17 cellular contexts compared by ENCODE assay signal in genomic region chr5:176529116-176529823, GRCh38. TPM values are rescaled to one million over a fixed set of nuclear protein-coding genes. Genes with fewer than 3 reads are reported as not detected.
A peak's percentile ranks its signal among the peaks of the same experiment; 100 is the strongest.
DNase-seq lines count a peak whose midpoint lies in the region; ATAC-seq, FAIRE-seq and TF ChIP-seq lines count a peak whose summit lies in the region.
"Had no signal": no experiment of that assay in that cellular context is flagged by ENCODE, and none has a peak within 500 bp of the region (broad histone marks: within the 10 kb centered on the region; RNA-seq: fewer than 3 reads in every experiment).

No MANE protein-coding gene starts in this region.

- peaks cover 18 to 54% (median 37%) of the 10 kb centered on the region in 4 donors for H3K4me1 Mint-ChIP-seq in CD4-positive, alpha-beta memory T cell
- peaks cover 49% of the 10 kb centered on the region for H3K4me1 Mint-ChIP-seq in activated CD4-positive, alpha-beta memory T cell treated with anti-CD3 and anti-CD28 coated beads, Interleukin-2, amount 10 ng/mL, durations not matched to agents 7 days and 5 days
- H3K4me1 Mint-ChIP-seq in memory B cell: peaks cover 37% of the 10 kb centered on the region

- intact Hi-C loops in CD4-positive, alpha-beta memory T cell (cut with micrococcal nuclease): no loop called here

- CTCF ChIA-PET in CD4-positive, alpha-beta memory T cell (lab: Charles Lee; ENCODE audit: partially characterized antibody): interaction anchor here (1.0 to 3.5 kb wide), 9 partner anchors 9 to 113 kb away, joined by 3 to 40 read pairs (median 6); partner anchors contain the start of genes CLTB and FAF2
- CTCF ChIA-PET in activated CD4-positive, alpha-beta memory T cell treated with anti-CD3 and anti-CD28 coated beads, Interleukin-2, amount 10 ng/mL, durations not matched to agents 7 days and 5 days (lab: Charles Lee): interaction anchor here (0.6 to 3.5 kb wide), 7 partner anchors 9 to 131 kb away, joined by 3 to 24 read pairs (median 3); partner anchors contain the start of genes CLTB and FAF2

- H3K9me3 Mint-ChIP-seq in CD4-positive, alpha-beta memory T cell: peaks cover 0 to 3% (median 0%) of the 10 kb centered on the region in 8 donors
- H3K9me3 Mint-ChIP-seq in activated CD4-positive, alpha-beta memory T cell treated with anti-CD3 and anti-CD28 coated beads, Interleukin-2, amount 10 ng/mL, durations not matched to agents 7 days and 5 days: no peaks in the 10 kb centered on the region
- no peaks in the 10 kb centered on the region for H3K9me3 Mint-ChIP-seq in memory B cell

- peaks cover 33% of the 10 kb centered on the region for H3K36me3 ChIP-seq in CD4-positive, alpha-beta memory T cell (ENCODE audit: insufficient read depth, low read length)

- no peaks in the 10 kb centered on the region for H3K27me3 Mint-ChIP-seq in CD4-positive, alpha-beta memory T cell
- no peaks in the 10 kb centered on the region for H3K27me3 Mint-ChIP-seq in activated CD4-positive, alpha-beta memory T cell treated with anti-CD3 and anti-CD28 coated beads, Interleukin-2, amount 10 ng/mL, durations not matched to agents 7 days and 5 days
- H3K27me3 Mint-ChIP-seq in memory B cell: no peaks in the 10 kb centered on the region

- no peaks in the 10 kb centered on the region for H3K27me3 ChIP-seq in CD4-positive, alpha-beta memory T cell (ENCODE audit: insufficient read depth, low read length)
- H3K27me3 ChIP-seq: colonic mucosa, right lobe of liver had no signal

- no peak overlapping the region for H3K4me3 ChIP-seq in CD4-positive, alpha-beta memory T cell (ENCODE audit: low read length in 2 of 2)
- peak overlapping the region; percentile 19 for H3K4me3 ChIP-seq in GM12875 (ENCODE audit: low read depth, low read length)
- H3K4me3 ChIP-seq: colonic mucosa, right lobe of liver had no signal

- no peak for FAIRE-seq in GM12892 (lab: Jason Lieb, UNC)
- FAIRE-seq: H1, RCC 7860 had no signal

- H3K4me3 Mint-ChIP-seq in CD4-positive, alpha-beta memory T cell: peak overlapping the region in 7 of 8 donors; percentile 62 to 93 (median 73)
- peak overlapping the region; percentile 68 for H3K4me3 Mint-ChIP-seq in activated CD4-positive, alpha-beta memory T cell treated with anti-CD3 and anti-CD28 coated beads, Interleukin-2, amount 10 ng/mL, durations not matched to agents 7 days and 5 days
- peak overlapping the region; percentile 83 for H3K4me3 Mint-ChIP-seq in memory B cell

- H3K27ac Mint-ChIP-seq in CD4-positive, alpha-beta memory T cell: peak overlapping the region; percentile 77 to 94 (median 87)
- peak overlapping the region; percentile 83 for H3K27ac Mint-ChIP-seq in activated CD4-positive, alpha-beta memory T cell treated with anti-CD3 and anti-CD28 coated beads, Interleukin-2, amount 10 ng/mL, durations not matched to agents 7 days and 5 days
- H3K27ac Mint-ChIP-seq in memory B cell: peak overlapping the region; percentile 95

- peaks cover 23 to 48% of the 10 kb centered on the region in 2 donors for H3K36me3 Mint-ChIP-seq in CD4-positive, alpha-beta memory T cell
- peaks cover 53% of the 10 kb centered on the region for H3K36me3 Mint-ChIP-seq in activated CD4-positive, alpha-beta memory T cell treated with anti-CD3 and anti-CD28 coated beads, Interleukin-2, amount 10 ng/mL, durations not matched to agents 7 days and 5 days (ENCODE audit: low read depth)
- peaks cover 22% of the 10 kb centered on the region for H3K36me3 Mint-ChIP-seq in memory B cell

- TF ChIP-seq POLR2A in GM12892 (IDR thresholded peaks at IDR 0.05; ENCODE audit: low read depth, low read length): no peak

- H3K9me3 ChIP-seq in CD4-positive, alpha-beta memory T cell (ENCODE audit: control insufficient read depth in 1 of 2, low read length in 2 of 2): no peaks in the 10 kb centered on the region
- H3K9me3 ChIP-seq: colonic mucosa, right lobe of liver had no signal

- POLR2A ChIA-PET in CD4-positive, alpha-beta memory T cell (lab: Charles Lee; ENCODE audit: partially characterized antibody): interaction anchor here (0.9 to 18.9 kb wide), 7 partner anchors 11 to 113 kb away, joined by 4 to 533 read pairs (median 4); partner anchors contain the start of genes CDHR2, CLTB, FAF2 and RNF44
- POLR2A ChIA-PET in activated CD4-positive, alpha-beta memory T cell treated with anti-CD3 and anti-CD28 coated beads, Interleukin-2, amount 10 ng/mL, durations not matched to agents 7 days and 5 days (lab: Charles Lee): interaction anchor here (0.8 to 10.5 kb wide), 6 partner anchors 11 to 118 kb away, joined by 4 to 156 read pairs (median 4); partner anchors contain the start of genes FAF2 and TSPAN17

- ATAC-seq in memory B cell (ENCODE audit: low read depth): peak; percentile 58
- no peak for ATAC-seq in GM18511 (IDR thresholded peaks at IDR 0.05; ENCODE audit: unreplicated experiment)
- ATAC-seq: right lobe of liver had no signal

- peak overlapping the region; percentile 50 for H3K27ac ChIP-seq in CD4-positive, alpha-beta memory T cell (ENCODE audit: low read depth, low read length)
- H3K27ac ChIP-seq: colonic mucosa, right lobe of liver had no signal

- no peak for TF ChIP-seq CTCF in GM12875 (IDR thresholded peaks at IDR 0.05; ENCODE audit: borderline replicate concordance, insufficient read depth, low read depth, low read length)

- peaks cover 64% of the 10 kb centered on the region for H3K4me1 ChIP-seq in CD4-positive, alpha-beta memory T cell (ENCODE audit: insufficient read depth, low read length)

- in situ Hi-C loops in G401 (cut with HindIII; ENCODE audit: low sequenced_read_pairs): no loop called here

- no peak for DNase-seq in CD4-positive, alpha-beta memory T cell
- DNase-seq in activated CD4-positive, alpha-beta memory T cell treated with anti-CD3 and anti-CD28 coated beads, Interleukin-2, amount 10 ng/mL, durations not matched to agents 7 days and 5 days: no peak
- peak in 1 of 2 donors; percentile 60 for DNase-seq in memory B cell (ENCODE audit: low spot score in 2 of 2)
- DNase-seq in NCI-H82 (lab: John Stamatoyannopoulos, UW): no peak
- no peak for DNase-seq in G401 (ENCODE audit: low spot score)
- DNase-seq in GM12892 (ENCODE audit: insufficient read length): no peak
- DNase-seq: amygdala; colonic mucosa; NCI-H1436 treated with DMSO at 0.1 percent for 48 hours; NCI-H524 treated with DMSO at 0.1 percent for 48 hours; right lobe of liver; stimulated activated CD4-positive, alpha-beta T cell treated with anti-CD3 and anti-CD28 coated beads, Interleukin-4, amount 100 ng/mL, for 1 hour had no signal

RNA-seq across cellular contexts. Expression of gene RNF44, which starts 7.9 kb away (rescaled TPM):
- 100 to 1,000 TPM; 247 to 262 TPM for total RNA-seq in CD4-positive, alpha-beta memory T cell
- 1 to 10 TPM; 1.1 to 7.1 TPM for polyA plus RNA-seq in CD4-positive, alpha-beta memory T cell
- 100 to 1,000 TPM; 142 to 143 TPM for total RNA-seq in activated CD4-positive, alpha-beta memory T cell treated with anti-CD3 and anti-CD28 coated beads, Interleukin-2, amount 10 ng/mL, durations not matched to agents 7 days and 5 days
- total RNA-seq in G401 (2014; rRNA removed; shearing (Covaris generic)): 4.0 and 6.7 TPM in 2 replicates
- 13.1 TPM for polyA plus RNA-seq in GM12892 (2012; ENCODE audit: missing spikeins)

RNA-seq across cellular contexts. Expression of gene CDHR2, which starts 19.9 kb away (rescaled TPM):
- 1 to 10 TPM; 2.9 TPM for total RNA-seq in CD4-positive, alpha-beta memory T cell
- polyA plus RNA-seq in CD4-positive, alpha-beta memory T cell: not detected
- 1 to 10 TPM; 1.6 to 2.3 TPM for total RNA-seq in activated CD4-positive, alpha-beta memory T cell treated with anti-CD3 and anti-CD28 coated beads, Interleukin-2, amount 10 ng/mL, durations not matched to agents 7 days and 5 days
- total RNA-seq in G401 (2014; rRNA removed; shearing (Covaris generic)): not detected in 2 replicates
- not detected for polyA plus RNA-seq in GM12892 (2012; ENCODE audit: missing spikeins)
- total RNA-seq: esophagus mucosa had no signal

Comparison
In these comparisons a context has a peak if more than half of its experiments do, and no peak if none do; other contexts are left out.
1. RNA of gene RNF44, which starts 7.9 kb away (total RNA-seq): 247 to 262 TPM in CD4-positive, alpha-beta memory T cell and 142 to 143 TPM in activated CD4-positive, alpha-beta memory T cell treated with anti-CD3 and anti-CD28 coated beads, Interleukin-2, amount 10 ng/mL, durations not matched to agents 7 days and 5 days; 4.0 to 6.7 TPM in G401; every median in the first group is over 10 times any median in the second.
2. Peak in every context shown above with its lines, with median percentiles within 50 percentile points of each other: H3K27ac Mint-ChIP-seq and H3K4me3 Mint-ChIP-seq.